ENCODE assay signal across 9 cellular contexts in genomic region chr10:109899578-109900355, GRCh38. TPM values are rescaled to one million over a fixed set of nuclear protein-coding genes. Genes with fewer than 3 reads are reported as not detected.
A peak's percentile ranks its signal among the peaks of the same experiment; 100 is the strongest.
DNase-seq lines count a peak whose midpoint lies in the region; ATAC-seq and TF ChIP-seq lines count a peak whose summit lies in the region.
"Had no signal": no experiment of that assay in that cellular context is flagged by ENCODE, and none has a peak within 500 bp of the region (broad histone marks: within the 10 kb centered on the region; RNA-seq: fewer than 3 reads in every experiment).

No MANE protein-coding gene starts in this region.

- H3K4me3 ChIP-seq in right atrium auricular region (no peak overlapping the region), skeletal muscle satellite cell (ENCODE audit: low read length) (peak overlapping the region; percentile 18)

- peak overlapping the region; percentile 74 to 84 for H3K27ac ChIP-seq in right atrium auricular region

- H3K9me3 ChIP-seq in right atrium auricular region, result no peaks in the 10 kb centered on the region
- H3K9me3 ChIP-seq in skeletal muscle satellite cell (replicated peaks; ENCODE audit: low read length), result no peaks in the 10 kb centered on the region

- peaks cover 0 to 76% of the 10 kb centered on the region in 2 donors for H3K4me1 ChIP-seq in right atrium auricular region
- peaks cover 62% of the 10 kb centered on the region for H3K4me1 ChIP-seq in skeletal muscle satellite cell (ENCODE audit: control insufficient read depth, insufficient read depth, low read length)

- peak overlapping the region; percentile 62 for H3K4me2 ChIP-seq in skeletal muscle satellite cell (ENCODE audit: low read length)

- TF ChIP-seq CTCF in brain (conservative IDR thresholded peaks at IDR 0.05) (no peak), right atrium auricular region (IDR thresholded peaks at IDR 0.05) (no peak)

- H3K27me3 Mint-ChIP-seq in brain, result no peaks in the 10 kb centered on the region
- H3K27me3 Mint-ChIP-seq in stimulated activated naive B cell treated with anti-CD40 and anti-IgM and Interleukin-4, amounts not matched to agents 10 μg/mL and 1 μg/mL and 100 μg/mL, for 72 hours, result no peaks in the 10 kb centered on the region

- DNase-seq in HCEC 1CT (peak; percentile 71), right atrium auricular region (ENCODE audit: low spot score) (no peak), NCI-H1092 treated with DMSO at 0.1 percent for 48 hours (lab: John Stamatoyannopoulos, UW) (no peak), cerebellar nuclear complex (lab: John Stamatoyannopoulos, UW) (no peak)
- DNase-seq in stimulated activated naive B cell treated with anti-CD40 and anti-IgM and Interleukin-4, amounts not matched to agents 10 μg/mL and 1 μg/mL and 100 μg/mL, for 72 hours, result no peak
- DNase-seq: NCI-H510A had no signal

- H3K9me3 Mint-ChIP-seq in brain, result peaks cover 0 to 13% (median 3%) of the 10 kb centered on the region in 5 experiments
- peaks cover 2 to 3% of the 10 kb centered on the region in 2 donors for H3K9me3 Mint-ChIP-seq in stimulated activated naive B cell treated with anti-CD40 and anti-IgM and Interleukin-4, amounts not matched to agents 10 μg/mL and 1 μg/mL and 100 μg/mL, for 72 hours

- H3K36me3 ChIP-seq in right atrium auricular region (no peaks in the 10 kb centered on the region), skeletal muscle satellite cell (ENCODE audit: insufficient read depth, low read length) (peaks cover 5% of the 10 kb centered on the region)

- H3K27me3 ChIP-seq in right atrium auricular region (no peaks in the 10 kb centered on the region), skeletal muscle satellite cell (ENCODE audit: control insufficient read depth, insufficient read depth, low read length) (no peaks in the 10 kb centered on the region)

- peaks cover 64% of the 10 kb centered on the region for H3K4me1 Mint-ChIP-seq in brain
- H3K4me1 Mint-ChIP-seq in stimulated activated naive B cell treated with anti-CD40 and anti-IgM and Interleukin-4, amounts not matched to agents 10 μg/mL and 1 μg/mL and 100 μg/mL, for 72 hours, result peaks cover 35 to 63% of the 10 kb centered on the region in 2 donors

- H3K4me3 Mint-ChIP-seq in brain, result peak overlapping the region in 1 of 5 experiments; percentile 17
- no peak overlapping the region for H3K4me3 Mint-ChIP-seq in stimulated activated naive B cell treated with anti-CD40 and anti-IgM and Interleukin-4, amounts not matched to agents 10 μg/mL and 1 μg/mL and 100 μg/mL, for 72 hours

- peaks cover 74% of the 10 kb centered on the region for H3K36me3 Mint-ChIP-seq in brain
- H3K36me3 Mint-ChIP-seq in stimulated activated naive B cell treated with anti-CD40 and anti-IgM and Interleukin-4, amounts not matched to agents 10 μg/mL and 1 μg/mL and 100 μg/mL, for 72 hours, result peaks cover 49 to 72% of the 10 kb centered on the region in 2 donors

- no peak for ATAC-seq in GM21423 (IDR thresholded peaks at IDR 0.05; ENCODE audit: unreplicated experiment)
- ATAC-seq in stimulated activated naive B cell treated with anti-CD40 and anti-IgM and Interleukin-4, amounts not matched to agents 10 μg/mL and 1 μg/mL and 100 μg/mL, for 72 hours (replicated peaks), result no peak

- H3K27ac Mint-ChIP-seq in brain, result peak overlapping the region in 3 of 5 experiments; percentile 11 to 90 (median 51)
- no peak overlapping the region for H3K27ac Mint-ChIP-seq in stimulated activated naive B cell treated with anti-CD40 and anti-IgM and Interleukin-4, amounts not matched to agents 10 μg/mL and 1 μg/mL and 100 μg/mL, for 72 hours

- H3K9ac ChIP-seq in skeletal muscle satellite cell (ENCODE audit: low read depth, low read length), result peak overlapping the region; percentile 28

RNA-seq across cellular contexts. Expression of gene XPNPEP1, which starts 23.5 kb away (rescaled TPM):
- 43.1 TPM for polyA plus RNA-seq in brain (ENCODE audit: insufficient read depth, low read depth, low replicate concordance)
- total RNA-seq in right atrium auricular region, result 10 to 100 TPM; 41.2 to 45.2 TPM
- total RNA-seq in skeletal muscle satellite cell (2012; rRNA removed), result 107 and 124 TPM in 2 replicates
